Comparison of ENCODE assay signal across 20 cellular contexts in genomic region chr21:42153746-42154145, GRCh38.
"Had no signal": no experiment of that assay in that cellular context is flagged by ENCODE, and none has a peak within 500 bp of the region (broad histone marks: within the 10 kb centered on the region; RNA-seq: fewer than 3 reads in every experiment).

No MANE protein-coding gene starts in this region.

- H3K4me1 Mint-ChIP-seq: activated CD4-positive, alpha-beta T cell treated with anti-CD3 and anti-CD28 coated beads, Interleukin-2, amount 10 ng/mL, durations not matched to agents 24 days and 14 days had no signal

- H3K27me3 Mint-ChIP-seq: activated CD4-positive, alpha-beta T cell treated with anti-CD3 and anti-CD28 coated beads, Interleukin-2, amount 10 ng/mL, durations not matched to agents 24 days and 14 days had no signal

- H3K27me3 ChIP-seq: adrenal gland, breast epithelium, thyroid gland had no signal

- H3K9me3 Mint-ChIP-seq: activated B cell treated with CpG ODN at 0.5 μM for 24 hours; activated CD4-positive, alpha-beta T cell treated with anti-CD3 and anti-CD28 coated beads, Interleukin-2, amount 10 ng/mL, durations not matched to agents 24 days and 14 days; activated naive CD4-positive, alpha-beta T cell treated with anti-CD3 and anti-CD28 coated beads, Interleukin-2, amount 50 U/mL, for 72 hours; dendritic cell treated with granulocyte-macrophage colony-stimulating factor and Interleukin-4, amounts not matched to agents 40 ng/mL and 50 ng/mL, for 4 days; nephron had no signal

- FAIRE-seq: astrocyte, urothelium cell line had no signal

- DNase-seq: activated B cell treated with CpG ODN at 0.5 μM for 24 hours; activated CD4-positive, alpha-beta T cell treated with anti-CD3 and anti-CD28 coated beads, Interleukin-2, amount 10 ng/mL, durations not matched to agents 24 days and 14 days; activated gamma-delta T cell treated with Interleukin-2 at 50 U/mL for 16 hours; effector memory CD4-positive, alpha-beta T cell; esophagus squamous epithelium; lower lobe of right lung; occipital lobe; retina; SK-N-SH; stimulated activated CD4-positive, alpha-beta T cell treated with anti-CD3 and anti-CD28 coated beads, Interleukin-1b, Interleukin-23, amount 100 ng/mL, for 48 hours; stimulated activated CD8-positive, alpha-beta memory T cell treated with anti-CD3 and anti-CD28 coated beads, Interleukin-4, amount 100 ng/mL, for 48 hours; stimulated activated naive CD4-positive, alpha-beta T cell; thyroid gland had no signal

- H3K4me3 Mint-ChIP-seq: activated B cell treated with CpG ODN at 0.5 μM for 24 hours; activated CD4-positive, alpha-beta T cell treated with anti-CD3 and anti-CD28 coated beads, Interleukin-2, amount 10 ng/mL, durations not matched to agents 24 days and 14 days; dendritic cell treated with granulocyte-macrophage colony-stimulating factor and Interleukin-4, amounts not matched to agents 40 ng/mL and 50 ng/mL, for 4 days; nephron had no signal

- ATAC-seq: activated naive CD4-positive, alpha-beta T cell treated with anti-CD3 and anti-CD28 coated beads, Interleukin-2, amount 50 U/mL, for 72 hours had no signal

- H3K36me3 ChIP-seq: adrenal gland, breast epithelium, esophagus squamous epithelium, lower lobe of right lung, thyroid gland had no signal

- H3K36me3 Mint-ChIP-seq: activated naive CD4-positive, alpha-beta T cell treated with anti-CD3 and anti-CD28 coated beads, Interleukin-2, amount 50 U/mL, for 72 hours had no signal

- H3K27ac Mint-ChIP-seq: activated B cell treated with CpG ODN at 0.5 μM for 24 hours; activated CD4-positive, alpha-beta T cell treated with anti-CD3 and anti-CD28 coated beads, Interleukin-2, amount 10 ng/mL, durations not matched to agents 24 days and 14 days; activated naive CD4-positive, alpha-beta T cell treated with anti-CD3 and anti-CD28 coated beads, Interleukin-2, amount 50 U/mL, for 72 hours; dendritic cell treated with granulocyte-macrophage colony-stimulating factor and Interleukin-4, amounts not matched to agents 40 ng/mL and 50 ng/mL, for 4 days had no signal

- H3K4me3 ChIP-seq: adrenal gland, breast epithelium, esophagus squamous epithelium, lower lobe of right lung, thyroid gland had no signal
